Comparison of ENCODE assay signal across 1 cellular context in the genomic region with DNA sequence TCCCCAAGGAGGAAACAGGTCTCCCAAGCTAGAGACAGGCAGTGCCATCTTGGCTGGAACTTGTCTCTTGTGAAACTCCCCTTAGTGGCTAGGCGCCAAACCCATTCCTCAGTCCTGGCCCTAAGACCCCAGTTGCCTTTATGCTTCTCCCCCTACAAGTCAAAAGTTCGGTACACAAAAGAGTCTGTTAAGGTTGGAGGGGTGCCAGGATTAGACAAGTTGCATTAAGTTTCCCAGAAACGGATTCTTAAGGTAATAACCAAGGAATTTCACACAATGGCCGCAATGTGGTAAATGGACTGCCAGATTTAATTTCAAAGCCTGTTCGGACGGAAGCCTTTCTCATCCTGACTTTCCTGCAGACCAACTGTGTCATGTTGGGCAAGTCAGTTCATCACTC.
TF ChIP-seq lines count a peak whose summit lies in the region.

No MANE protein-coding gene starts in this region.

TF ChIP-seq in IMR-90, 13 proteins besides CTCF, POLR2A, EP300 and RAD21 (continued from another document):
- no peak for TF ChIP-seq SMC3 (IDR thresholded peaks at IDR 0.05; ENCODE audit: low read depth, low read length)
- TF ChIP-seq CHD1 (IDR thresholded peaks at IDR 0.05; ENCODE audit: low read depth, low read length): no peak
- TF ChIP-seq FOS (IDR thresholded peaks at IDR 0.05; ENCODE audit: low read depth, low read length): no peak
- TF ChIP-seq RFX5 (IDR thresholded peaks at IDR 0.05; ENCODE audit: low read depth, low read length): no peak
- TF ChIP-seq MAFK (IDR thresholded peaks at IDR 0.05; ENCODE audit: low read depth, low read length): no peak
- no peak for TF ChIP-seq MAZ (IDR thresholded peaks at IDR 0.05; ENCODE audit: borderline replicate concordance, low read depth, low read length)
- no peak for TF ChIP-seq ELK1 (IDR thresholded peaks at IDR 0.05; ENCODE audit: borderline replicate concordance, low read depth, low read length)
- no peak for TF ChIP-seq BHLHE40 (IDR thresholded peaks at IDR 0.05; ENCODE audit: low read depth, low read length)
- no peak for TF ChIP-seq NFE2L2 (IDR thresholded peaks at IDR 0.05; ENCODE audit: low read depth, low read length)
- TF ChIP-seq MXI1 (IDR thresholded peaks at IDR 0.05; ENCODE audit: borderline replicate concordance, low read depth, low read length): no peak
- no peak for TF ChIP-seq CEBPB (IDR thresholded peaks at IDR 0.05; ENCODE audit: low read depth, low read length)
- TF ChIP-seq USF2 (IDR thresholded peaks at IDR 0.05; ENCODE audit: low read depth, low read length): no peak
